ENCODE assay signal across 6 cellular contexts in the genomic region with DNA sequence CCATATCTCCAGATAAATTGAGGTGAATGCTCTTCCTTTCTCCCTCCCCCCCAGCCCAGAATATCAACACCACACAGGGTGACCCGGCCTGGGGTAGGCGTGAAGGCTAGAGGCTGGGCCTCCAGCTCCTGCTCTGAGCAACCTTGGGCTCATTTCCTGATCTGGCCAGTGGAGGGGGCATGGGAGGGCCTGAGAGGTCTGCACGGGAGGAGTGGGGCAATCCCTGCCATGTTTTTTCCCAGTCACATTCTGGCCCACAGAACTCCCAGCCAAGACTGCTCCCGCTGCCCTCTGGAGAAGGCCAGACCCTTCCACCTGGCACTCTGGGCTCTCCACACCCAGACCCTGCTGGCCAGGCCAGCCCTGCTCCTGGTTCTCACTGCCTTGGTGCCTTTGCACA. TPM values are rescaled to one million over a fixed set of nuclear protein-coding genes. Genes with fewer than 3 reads are reported as not detected.
DNase-seq lines count a peak whose midpoint lies in the region; TF ChIP-seq lines count a peak whose summit lies in the region.

No MANE protein-coding gene starts in this region.

- CTCF ChIA-PET in BJ (lab: Yijun Ruan, JAX): interaction anchor here (1.7 to 5.5 kb wide), 2 partner anchors 10 to 21 kb away, joined by 7 to 28 read pairs; no protein-coding TSS in a partner anchor

- TF ChIP-seq EP300 in esophagus muscularis mucosa (IDR thresholded peaks at IDR 0.05): no peak

- peaks cover 2% of the 10 kb centered on the region for H3K27me3 Mint-ChIP-seq in nephron progenitor cell (ENCODE audit: low read depth, poor library complexity)

- no peaks in the 10 kb centered on the region for H3K27me3 ChIP-seq in BJ (ENCODE audit: control insufficient read depth, insufficient read depth, low read length)
- peaks cover 0 to 11% (median 0%) of the 10 kb centered on the region in 4 donors for H3K27me3 ChIP-seq in esophagus muscularis mucosa
- H3K27me3 ChIP-seq in prostate gland (replicated peaks; ENCODE audit: insufficient read depth): no peaks in the 10 kb centered on the region

- peaks cover 42% of the 10 kb centered on the region for H3K4me1 Mint-ChIP-seq in nephron progenitor cell

- H3K4me1 ChIP-seq in esophagus muscularis mucosa: no peaks in the 10 kb centered on the region
- no peaks in the 10 kb centered on the region for H3K4me1 ChIP-seq in prostate gland (replicated peaks)

- H3K4me3 ChIP-seq in BJ (ENCODE audit: low read depth, low read length) (no peak overlapping the region), esophagus muscularis mucosa (no peak overlapping the region), prostate gland (no peak overlapping the region)

- no peak overlapping the region for H3K4me3 Mint-ChIP-seq in nephron progenitor cell

- H3K27ac Mint-ChIP-seq in nephron progenitor cell: no peak overlapping the region

- H3K36me3 Mint-ChIP-seq in nephron progenitor cell (ENCODE audit: low read depth): no peaks in the 10 kb centered on the region

- H3K9me3 Mint-ChIP-seq in nephron progenitor cell: no peaks in the 10 kb centered on the region

- DNase-seq in BJ (ENCODE audit: low read depth) (no peak), KBM-7 (peak; percentile 29), esophagus muscularis mucosa (ENCODE audit: extremely low spot score) (peak; percentile 45), prostate gland (ENCODE audit: low spot score) (no peak), nephron progenitor cell (no peak), C1 segment of cervical spinal cord (lab: John Stamatoyannopoulos, UW) (no peak)

- no peak for TF ChIP-seq POLR2A in esophagus muscularis mucosa (IDR thresholded peaks at IDR 0.05; ENCODE audit: low read depth)
- no peak for TF ChIP-seq POLR2A in prostate gland (IDR thresholded peaks at IDR 0.05)

- intact Hi-C loops in esophagus muscularis mucosa (cut with DNase I) (no loop called here), prostate gland (cut with DNase I) (no loop called here)

- no peaks in the 10 kb centered on the region for H3K36me3 ChIP-seq in BJ (ENCODE audit: control insufficient read depth, insufficient read depth, low read length)
- no peaks in the 10 kb centered on the region for H3K36me3 ChIP-seq in esophagus muscularis mucosa
- no peaks in the 10 kb centered on the region for H3K36me3 ChIP-seq in prostate gland

- TF ChIP-seq CTCF in BJ (IDR thresholded peaks at IDR 0.05; ENCODE audit: insufficient read depth, low read depth, low read length) (peak; percentile 44), esophagus muscularis mucosa (IDR thresholded peaks at IDR 0.05) (no peak), prostate gland (IDR thresholded peaks at IDR 0.05) (no peak), nephron progenitor cell (IDR thresholded peaks at IDR 0.05) (no peak)

- no peak overlapping the region for H3K27ac ChIP-seq in esophagus muscularis mucosa (replicated peaks in 1 of 4)
- no peak overlapping the region for H3K27ac ChIP-seq in prostate gland

- WGBS in esophagus muscularis mucosa: 70% methylated on average over 4 of the region's 4 CpGs
- WGBS in prostate gland: 67% methylated on average over 4 of the region's 4 CpGs

- POLR2A ChIA-PET in BJ (lab: Charles Lee): no interaction called here

- in situ Hi-C loops in KBM-7 (cut with MboI; ENCODE audit: low pct_unique_long_range_greater_than_20kb, low sequenced_read_pairs): loop anchor here (25.0 kb wide), 1 partner anchor 399 kb away; the partner anchor contains the start of gene FOXJ3

- H3K9me3 ChIP-seq in esophagus muscularis mucosa (no peaks in the 10 kb centered on the region), prostate gland (no peaks in the 10 kb centered on the region)

RNA-seq across cellular contexts. Expression of gene CLDN19, which starts 3.9 kb away (rescaled TPM):
- not detected in 2 replicates for polyA plus RNA-seq in BJ (2011; rRNA removed)
- not detected in 2 replicates for polyA minus RNA-seq in BJ (2011; rRNA and poly(A)+ RNA removed)
- total RNA-seq in esophagus muscularis mucosa: 1 to 10 TPM in 2 of 4 donors, under 1 TPM in 1, not detected in 1; 0.99 to 1.9 (median 1.1) TPM
- 1 to 10 TPM; 1.1 to 1.5 TPM for total RNA-seq in prostate gland

RNA-seq across cellular contexts. Expression of gene P3H1, which starts 30.7 kb away (rescaled TPM):
- 167 and 228 TPM in 2 replicates for polyA plus RNA-seq in BJ (2011; rRNA removed)
- 148 and 216 TPM in 2 replicates for polyA minus RNA-seq in BJ (2011; rRNA and poly(A)+ RNA removed)
- 10 to 100 TPM; 19.5 to 33.5 (median 24.9) TPM for total RNA-seq in esophagus muscularis mucosa
- 10 to 100 TPM; 21.0 to 52.1 TPM for total RNA-seq in prostate gland

RNA-seq across cellular contexts. Expression of gene C1orf50, which starts 30.9 kb away (rescaled TPM):
- polyA plus RNA-seq in BJ (2011; rRNA removed): 2.0 and 4.2 TPM in 2 replicates
- polyA minus RNA-seq in BJ (2011; rRNA and poly(A)+ RNA removed): 0.66 and 1.0 TPM in 2 replicates
- total RNA-seq in esophagus muscularis mucosa (1 to 10 TPM; 3.0 to 5.0 (median 3.6) TPM), prostate gland (1 to 10 TPM; 3.3 to 3.6 TPM)

RNA-seq across cellular contexts. Expression of gene TMEM269, which starts 48.6 kb away (rescaled TPM):
- polyA plus RNA-seq in BJ (2011; rRNA removed): not detected in 2 replicates
- 0.15 TPM in 1 of 2 replicates, not detected in the other for polyA minus RNA-seq in BJ (2011; rRNA and poly(A)+ RNA removed)
- total RNA-seq in esophagus muscularis mucosa: under 1 TPM in 1 of 4 donors, not detected in 3; 0.06 TPM
- total RNA-seq in prostate gland: under 1 TPM; 0.14 to 0.62 TPM

RNA-seq across cellular contexts. Expression of gene YBX1, which starts 53.9 kb away (rescaled TPM):
- polyA plus RNA-seq in BJ (2011; rRNA removed): 387 and 486 TPM in 2 replicates
- polyA minus RNA-seq in BJ (2011; rRNA and poly(A)+ RNA removed): 121 and 144 TPM in 2 replicates
- total RNA-seq in esophagus muscularis mucosa (100 to 1,000 TPM; 778 to 889 (median 812) TPM), prostate gland (100 to 1,000 TPM; 325 to 406 TPM)

Comparison
In these comparisons a context has a peak if more than half of its experiments do, and no peak if none do; other contexts are left out.
1. DNase-seq: peak in KBM-7 (single experiment) and esophagus muscularis mucosa (single experiment); none in BJ (single experiment), prostate gland (single experiment), nephron progenitor cell (single experiment) and C1 segment of cervical spinal cord (0 of 14).